Comparison of ENCODE assay signal across 7 cellular contexts in genomic region chr21:34526236-34526617, GRCh38. TPM values are rescaled to one million over a fixed set of nuclear protein-coding genes. Genes with fewer than 3 reads are reported as not detected.
DNase-seq lines count a peak whose midpoint lies in the region; TF ChIP-seq lines count a peak whose summit lies in the region.

No MANE protein-coding gene starts in this region.

- DNase-seq in adipocyte (ENCODE audit: low read depth) (peak; percentile 70), kidney glomerular epithelial cell (lab: John Stamatoyannopoulos, UW) (peak; percentile 71), suprapubic skin (ENCODE audit: low spot score in 2 of 2) (no peak), NCI-H1092 (lab: John Stamatoyannopoulos, UW) (no peak), NCI-H446 treated with DMSO at 0.1 percent for 48 hours (lab: John Stamatoyannopoulos, UW) (no peak), NCI-H2107 treated with DMSO at 0.1 percent for 48 hours (lab: John Stamatoyannopoulos, UW; ENCODE audit: unreplicated experiment) (no peak)

- peaks cover 52% of the 10 kb centered on the region for H3K4me1 ChIP-seq in HUES64 (ENCODE audit: insufficient read depth, low read length)
- peaks cover 35% of the 10 kb centered on the region for H3K4me1 ChIP-seq in adipocyte (ENCODE audit: control insufficient read depth, insufficient read depth, low read length)
- H3K4me1 ChIP-seq in suprapubic skin, result peaks cover 56% of the 10 kb centered on the region

- H3K36me3 ChIP-seq in HUES64 (ENCODE audit: insufficient read depth, low read length) (no peaks in the 10 kb centered on the region), adipocyte (ENCODE audit: control insufficient read depth, insufficient read depth, low read length, severe bottlenecking) (peaks cover 12% of the 10 kb centered on the region), suprapubic skin (peaks cover 2% of the 10 kb centered on the region)

- H3K9ac ChIP-seq in HUES64 (ENCODE audit: low read depth, low read length) (peak overlapping the region; percentile 58; the same call in 1 of the 2 replicates), adipocyte (ENCODE audit: low read length) (peak overlapping the region; percentile 93)

- H3K27ac ChIP-seq in HUES64 (ENCODE audit: low read depth, low read length) (peak overlapping the region; percentile 78), suprapubic skin (peak overlapping the region; percentile 81)

- no peak for TF ChIP-seq EP300 in suprapubic skin (IDR thresholded peaks at IDR 0.05)

- 0 out of 2 replicates have a peak, but pooled peaks cover 3% of the 10 kb centered on the region for H3K27me3 ChIP-seq in HUES64 (ENCODE audit: insufficient read depth, low read length)
- H3K27me3 ChIP-seq in adipocyte (replicated peaks; ENCODE audit: control insufficient read depth, insufficient read depth, low read length), result no peaks in the 10 kb centered on the region
- H3K27me3 ChIP-seq in suprapubic skin, result no peaks in the 10 kb centered on the region

- H3K4me3 ChIP-seq in HUES64 (ENCODE audit: low read length), result peak overlapping the region; percentile 40; the same call in 1 of the 2 replicates
- H3K4me3 ChIP-seq in adipocyte (ENCODE audit: low read length), result peak overlapping the region; percentile 82
- H3K4me3 ChIP-seq in suprapubic skin, result peak overlapping the region; percentile 40

- H3K9me3 ChIP-seq in HUES64 (ENCODE audit: insufficient read depth, low read depth, low read length), result no peaks in the 10 kb centered on the region
- H3K9me3 ChIP-seq in adipocyte (ENCODE audit: control insufficient read depth, low read length), result no peaks in the 10 kb centered on the region
- no peaks in the 10 kb centered on the region for H3K9me3 ChIP-seq in suprapubic skin

- no peak for TF ChIP-seq CTCF in suprapubic skin (IDR thresholded peaks at IDR 0.05)

- WGBS in HUES64, result 70% methylated on average over 5 of the region's 5 CpGs
- 13% methylated on average over 5 of the region's 5 CpGs for WGBS in suprapubic skin

- TF ChIP-seq POLR2A in suprapubic skin (IDR thresholded peaks at IDR 0.05), result no peak

RNA-seq across cellular contexts. Expression of gene KCNE1, which starts 14.2 kb away (rescaled TPM):
- polyA plus RNA-seq in HUES64 (2013, experiment 1 of 2), result 0.30 TPM
- not detected for polyA plus RNA-seq in HUES64 (2013, experiment 2 of 2)
- total RNA-seq in suprapubic skin, result 1 to 10 TPM in 1 of 4 donors, under 1 TPM in 3; 0.34 to 1.7 (median 0.58) TPM

Comparison
In these comparisons a context has a peak if more than half of its experiments do, and no peak if none do; other contexts are left out.
1. DNase-seq: peak in adipocyte (single experiment) and kidney glomerular epithelial cell (single experiment); none in suprapubic skin (0 of 2), NCI-H1092 (single experiment), NCI-H446 treated with DMSO at 0.1 percent for 48 hours (single experiment) and NCI-H2107 treated with DMSO at 0.1 percent for 48 hours (single experiment).
2. Peak in every context shown above with its lines, with median percentiles within 50 percentile points of each other: H3K4me3 ChIP-seq.